Comparison of ENCODE assay signal across 23 cellular contexts in genomic region chr16:49018259-49018931, GRCh38.
"Had no signal": no experiment of that assay in that cellular context is flagged by ENCODE, and none has a peak within 500 bp of the region (broad histone marks: within the 10 kb centered on the region; RNA-seq: fewer than 3 reads in every experiment).

No MANE protein-coding gene starts in this region.

- DNase-seq: activated CD4-positive, alpha-beta T cell treated with anti-CD3 and anti-CD28 coated beads for 4 hours; activated CD8-positive, alpha-beta T cell treated with anti-CD3 and anti-CD28 coated beads, Interleukin-2, amount 10 ng/mL, durations not matched to agents 7 days and 5 days; activated effector memory CD4-positive, alpha-beta T cell treated with anti-CD3 and anti-CD28 coated beads, Interleukin-2, amount 50 U/mL, for 16 hours; activated naive CD4-positive, alpha-beta T cell treated with Interleukin-2 at 50 U/mL for 16 hours; activated naive CD8-positive, alpha-beta T cell treated with anti-CD3 and anti-CD28 coated beads, Interleukin-2, amount 50 U/mL, for 24 hours; activated T-cell treated with anti-CD3 and anti-CD28 coated beads, Interleukin-2, amount 50 U/mL, for 4 hours; amniotic stem cell; MM.1S; NCI-H1105; NCI-H1436; NCI-H187; NCI-H2081; Peyer's patch; Right ventricle myocardium superior; SK-N-SH; T-helper 1 cell had no signal

- H3K36me3 ChIP-seq: ascending aorta, Peyer's patch, SJCRH30 had no signal

- H3K4me3 Mint-ChIP-seq: activated CD8-positive, alpha-beta T cell treated with anti-CD3 and anti-CD28 coated beads, Interleukin-2, amount 10 ng/mL, durations not matched to agents 7 days and 5 days; activated naive CD8-positive, alpha-beta T cell treated with anti-CD3 and anti-CD28 coated beads, Interleukin-2, amount 50 U/mL, for 24 hours; activated T-cell treated with anti-CD3 and anti-CD28 coated beads, Interleukin-2, amount 50 U/mL, for 4 hours; central memory CD8-positive, alpha-beta T cell had no signal

- H3K9me3 Mint-ChIP-seq: activated naive CD8-positive, alpha-beta T cell treated with anti-CD3 and anti-CD28 coated beads, Interleukin-2, amount 50 U/mL, for 24 hours; activated T-cell treated with anti-CD3 and anti-CD28 coated beads, Interleukin-2, amount 50 U/mL, for 4 hours; brain had no signal

- H3K27ac ChIP-seq: ascending aorta, Peyer's patch, RWPE1, SJCRH30, VCaP had no signal

- H3K27me3 Mint-ChIP-seq: activated naive CD8-positive, alpha-beta T cell treated with anti-CD3 and anti-CD28 coated beads, Interleukin-2, amount 50 U/mL, for 24 hours; central memory CD8-positive, alpha-beta T cell had no signal

- H3K9me3 ChIP-seq: ascending aorta, Peyer's patch, SJCRH30, SK-N-SH had no signal

- H3K27ac Mint-ChIP-seq: activated CD8-positive, alpha-beta T cell treated with anti-CD3 and anti-CD28 coated beads, Interleukin-2, amount 10 ng/mL, durations not matched to agents 7 days and 5 days; activated naive CD4-positive, alpha-beta T cell treated with anti-CD3 and anti-CD28 coated beads, Interleukin-2, amount 50 U/mL, for 72 hours; activated naive CD8-positive, alpha-beta T cell treated with anti-CD3 and anti-CD28 coated beads, Interleukin-2, amount 50 U/mL, for 24 hours had no signal

- H3K4me1 ChIP-seq: ascending aorta, Peyer's patch had no signal

- H3K4me3 ChIP-seq: ascending aorta, Peyer's patch, SJCRH30 had no signal

- H3K9ac ChIP-seq: SK-N-SH had no signal

- H3K36me3 Mint-ChIP-seq: activated naive CD4-positive, alpha-beta T cell treated with anti-CD3 and anti-CD28 coated beads, Interleukin-2, amount 50 U/mL, for 72 hours; brain had no signal

- H3K27me3 ChIP-seq: ascending aorta, Peyer's patch, SJCRH30 had no signal

- H3K4me1 Mint-ChIP-seq: activated naive CD8-positive, alpha-beta T cell treated with anti-CD3 and anti-CD28 coated beads, Interleukin-2, amount 50 U/mL, for 24 hours; central memory CD8-positive, alpha-beta T cell had no signal
